11 cellular contexts compared by ENCODE assay signal in genomic region chr1:1419812-1420653, GRCh38. TPM values are rescaled to one million over a fixed set of nuclear protein-coding genes. Genes with fewer than 3 reads are reported as not detected.
DNase-seq lines count a peak whose midpoint lies in the region; ATAC-seq, FAIRE-seq and TF ChIP-seq lines count a peak whose summit lies in the region.
"Had no signal": no experiment of that assay in that cellular context is flagged by ENCODE, and none has a peak within 500 bp of the region (broad histone marks: within the 10 kb centered on the region; RNA-seq: fewer than 3 reads in every experiment).

No MANE protein-coding gene starts in this region.

- no peaks in the 10 kb centered on the region for H3K9me3 ChIP-seq in body of pancreas
- no peaks in the 10 kb centered on the region for H3K9me3 ChIP-seq in small intestine (ENCODE audit: control insufficient read depth, low read depth)

- no peak; a peak in 1 of 4 replicates for TF ChIP-seq CTCF in GM23338 (conservative IDR thresholded peaks at IDR 0.05; ENCODE audit: low read depth in 2 of 2)
- peak in 2 of 7 experiments; percentile 39 to 48 for TF ChIP-seq CTCF in body of pancreas (IDR thresholded peaks at IDR 0.05)

- H3K36me3 ChIP-seq in GM23338 (ENCODE audit: insufficient read depth) (no peaks in the 10 kb centered on the region), body of pancreas (replicated peaks in 1 of 2; ENCODE audit: insufficient read depth in 1 of 2, low read depth in 2 of 2) (no peaks in the 10 kb centered on the region), small intestine (ENCODE audit: control insufficient read depth in 2 of 2, insufficient read depth in 2 of 2, low read length in 2 of 2) (no peaks in the 10 kb centered on the region)

- H2AFZ ChIP-seq in GM23338: peak overlapping the region; percentile 94

- peak overlapping the region; percentile 52; the same call in 2 of the 3 replicates for H3K4me3 Mint-ChIP-seq in GM23338
- no peak overlapping the region for H3K4me3 Mint-ChIP-seq in activated CD4-positive, alpha-beta memory T cell treated with anti-CD3 and anti-CD28 coated beads for 36 hours
- H3K4me3 Mint-ChIP-seq: stimulated activated naive CD8-positive, alpha-beta T cell treated with anti-CD3 and anti-CD28 coated beads, Interleukin-15, Interleukin-2, amounts not matched to agents 100 ng/mL and 50 ng/mL, for 24 hours had no signal

- FAIRE-seq in small intestine (lab: Jason Lieb, UNC): no peak

- H3F3A ChIP-seq in GM23338 (replicated peaks; ENCODE audit: low read depth): 0 out of 2 replicates have a peak, but pooled peaks cover 16% of the 10 kb centered on the region

- intact Hi-C loops in body of pancreas (cut with DNase I): no loop called here
- intact Hi-C loops in activated CD4-positive, alpha-beta memory T cell treated with anti-CD3 and anti-CD28 coated beads for 36 hours (cut with micrococcal nuclease): no loop called here

- H4K20me1 ChIP-seq in GM23338 (replicated peaks; ENCODE audit: insufficient read depth): no peaks in the 10 kb centered on the region

- no peaks in the 10 kb centered on the region for H3K79me2 ChIP-seq in GM23338 (replicated peaks; ENCODE audit: insufficient read depth)

- POLR2A ChIA-PET in activated CD4-positive, alpha-beta memory T cell treated with anti-CD3 and anti-CD28 coated beads for 36 hours (lab: Charles Lee): no interaction called here

- H3K4me1 ChIP-seq in GM23338 (ENCODE audit: insufficient read depth) (peaks cover 25% of the 10 kb centered on the region), body of pancreas (peaks cover 46% of the 10 kb centered on the region), small intestine (ENCODE audit: control insufficient read depth in 2 of 2, insufficient read depth in 1 of 2, low read depth in 1 of 2, low read length in 1 of 2) (no peaks in the 10 kb centered on the region)

- peak overlapping the region; percentile 77 for H3K4me2 ChIP-seq in GM23338

- no peaks in the 10 kb centered on the region for H3K9me2 ChIP-seq in GM23338 (ENCODE audit: insufficient read depth)

- H3K4me1 Mint-ChIP-seq in GM23338: peaks cover 27% of the 10 kb centered on the region
- peaks cover 12% of the 10 kb centered on the region for H3K4me1 Mint-ChIP-seq in activated CD4-positive, alpha-beta memory T cell treated with anti-CD3 and anti-CD28 coated beads for 36 hours (ENCODE audit: low read depth)

- CTCF ChIA-PET in activated CD4-positive, alpha-beta memory T cell treated with anti-CD3 and anti-CD28 coated beads for 36 hours (lab: Charles Lee): no interaction called here

- H3K27me3 Mint-ChIP-seq in GM23338 (ENCODE audit: insufficient read depth, low read depth, poor library complexity): peaks cover 15% of the 10 kb centered on the region
- peaks cover 15% of the 10 kb centered on the region for H3K27me3 Mint-ChIP-seq in activated CD4-positive, alpha-beta memory T cell treated with anti-CD3 and anti-CD28 coated beads for 36 hours

- no peak overlapping the region for H3K27ac ChIP-seq in GM23338 (ENCODE audit: low read depth)
- H3K27ac ChIP-seq in body of pancreas: peak overlapping the region; percentile 2 to 78 (median 70)
- H3K27ac ChIP-seq in small intestine (ENCODE audit: low read depth in 1 of 2, low read length in 1 of 2): peak overlapping the region in 1 of 2 donors; percentile 24

- 9 to 20% methylated on average over 2 to 76 of the region's 112 CpGs for WGBS in body of pancreas, 2 donors
- 11 to 34% (median 19%) methylated on average over 33 to 112 of the region's 112 CpGs for WGBS in small intestine, 3 donors

- no peaks in the 10 kb centered on the region; the same call in 2 of the 3 replicates for H3K9me3 Mint-ChIP-seq in GM23338
- no peaks in the 10 kb centered on the region for H3K9me3 Mint-ChIP-seq in activated CD4-positive, alpha-beta memory T cell treated with anti-CD3 and anti-CD28 coated beads for 36 hours
- H3K9me3 Mint-ChIP-seq: stimulated activated naive CD8-positive, alpha-beta T cell treated with anti-CD3 and anti-CD28 coated beads, Interleukin-15, Interleukin-2, amounts not matched to agents 100 ng/mL and 50 ng/mL, for 24 hours had no signal

- TF ChIP-seq POLR2A in body of pancreas (IDR thresholded peaks at IDR 0.05): peak in 1 of 3 donors; percentile 27

- H3K4me3 ChIP-seq in GM23338 (peak overlapping the region; percentile 50; the same call in 1 of the 2 replicates), body of pancreas (peak overlapping the region in 1 of 2 donors; percentile 10), small intestine (ENCODE audit: low read depth in 1 of 2, low read length in 2 of 2) (peak overlapping the region; percentile 1 to 23)

- H3K27me3 ChIP-seq in GM23338 (ENCODE audit: insufficient read depth) (0 out of 2 replicates have a peak, but pooled peaks cover 2% of the 10 kb centered on the region), body of pancreas (no peaks in the 10 kb centered on the region), small intestine (ENCODE audit: control insufficient read depth in 2 of 2, insufficient read depth in 2 of 2, low read length in 2 of 2) (peaks cover 1 to 10% of the 10 kb centered on the region in 2 donors)

- peak; percentile 40 for ATAC-seq in GM23338
- peak; percentile 75 for ATAC-seq in body of pancreas
- ATAC-seq in HG02571 (IDR thresholded peaks at IDR 0.05; ENCODE audit: unreplicated experiment): no peak

- no peak overlapping the region for H3K27ac Mint-ChIP-seq in GM23338
- H3K27ac Mint-ChIP-seq in activated CD4-positive, alpha-beta memory T cell treated with anti-CD3 and anti-CD28 coated beads for 36 hours: no peak overlapping the region
- H3K27ac Mint-ChIP-seq: stimulated activated naive CD8-positive, alpha-beta T cell treated with anti-CD3 and anti-CD28 coated beads, Interleukin-15, Interleukin-2, amounts not matched to agents 100 ng/mL and 50 ng/mL, for 24 hours had no signal

- peak; percentile 63 for DNase-seq in GM23338 (ENCODE audit: low spot score)
- peak in 3 of 4 donors; percentile 9 to 55 (median 39) for DNase-seq in body of pancreas
- peak; percentile 63 for DNase-seq in islet precursor cell
- DNase-seq in small intestine: no peak
- DNase-seq in NCI-H2107 treated with DMSO at 0.1 percent for 48 hours (lab: John Stamatoyannopoulos, UW; ENCODE audit: unreplicated experiment): no peak
- DNase-seq in activated CD4-positive, alpha-beta memory T cell treated with anti-CD3 and anti-CD28 coated beads for 36 hours: no peak
- no peak for DNase-seq in NCI-H1092 (lab: John Stamatoyannopoulos, UW)
- DNase-seq: NK-92 treated with Interleukin-12 subunit alpha and Interleukin-12 subunit beta, amount 100 ng/mL, for 24 hours had no signal

- no peaks in the 10 kb centered on the region; the same call in 2 of the 3 replicates for H3K36me3 Mint-ChIP-seq in GM23338 (ENCODE audit: low read depth)
- H3K36me3 Mint-ChIP-seq in activated CD4-positive, alpha-beta memory T cell treated with anti-CD3 and anti-CD28 coated beads for 36 hours: no peaks in the 10 kb centered on the region

TF ChIP-seq in GM23338, 12 proteins besides CTCF, POLR2A, EP300 and RAD21 (continues in another document):
- no peak for TF ChIP-seq CREB1 (CRISPR knock-in tag; IDR thresholded peaks at IDR 0.05; ENCODE audit: low read depth)

RNA-seq across cellular contexts. Expression of gene ANKRD65, which starts 1.0 kb away (rescaled TPM):
- 1.7 and 1.8 TPM in 2 replicates for total RNA-seq in GM23338 (2014; rRNA removed; shearing (Covaris generic))
- polyA plus RNA-seq in GM23338 (2016; fragmentation: Nextera tagmentation; extraction: Ambion mirVana) (1.6 and 2.6 TPM in 2 replicates), small intestine (1 to 10 TPM; 1.1 to 1.7 (median 1.4) TPM)
- 10 to 100 TPM; 11.2 to 15.5 TPM for total RNA-seq in body of pancreas
- not detected for total RNA-seq in activated CD4-positive, alpha-beta memory T cell treated with anti-CD3 and anti-CD28 coated beads for 36 hours
- total RNA-seq: mononuclear cell had no signal

RNA-seq across cellular contexts. Expression of gene MRPL20, which starts 12.9 kb away (rescaled TPM):
- 158 and 173 TPM in 2 replicates for total RNA-seq in GM23338 (2014; rRNA removed; shearing (Covaris generic))
- polyA plus RNA-seq in GM23338 (2016; fragmentation: Nextera tagmentation; extraction: Ambion mirVana) (319 and 344 TPM in 2 replicates), small intestine (100 to 1,000 TPM; 162 to 221 (median 172) TPM)
- total RNA-seq in body of pancreas: 10 to 100 TPM; 72.8 to 85.9 TPM
- total RNA-seq in activated CD4-positive, alpha-beta memory T cell treated with anti-CD3 and anti-CD28 coated beads for 36 hours: 100 to 1,000 TPM; 122 to 123 TPM

RNA-seq across cellular contexts. Expression of gene VWA1, which starts 15.5 kb away (rescaled TPM):
- total RNA-seq in GM23338 (2014; rRNA removed; shearing (Covaris generic)): 21.9 and 31.5 TPM in 2 replicates
- polyA plus RNA-seq in GM23338 (2016; fragmentation: Nextera tagmentation; extraction: Ambion mirVana) (7.2 and 7.9 TPM in 2 replicates), small intestine (10 to 100 TPM in 1 of 3 donors, 1 to 10 TPM in 1, under 1 TPM in 1; 0.67 to 12.7 (median 1.1) TPM)
- 10 to 100 TPM; 47.1 to 55.5 TPM for total RNA-seq in body of pancreas
- under 1 TPM; 0.69 to 0.92 TPM for total RNA-seq in activated CD4-positive, alpha-beta memory T cell treated with anti-CD3 and anti-CD28 coated beads for 36 hours

RNA-seq across cellular contexts. Expression of gene CCNL2, which starts 20.9 kb away (rescaled TPM):
- 146 and 147 TPM in 2 replicates for total RNA-seq in GM23338 (2014; rRNA removed; shearing (Covaris generic))
- polyA plus RNA-seq in GM23338 (2016; fragmentation: Nextera tagmentation; extraction: Ambion mirVana) (99.4 and 115 TPM in 2 replicates), small intestine (100 to 1,000 TPM in 2 of 3 donors, 10 to 100 TPM in 1; 71.9 to 222 (median 175) TPM)
- 100 to 1,000 TPM; 225 to 246 TPM for total RNA-seq in body of pancreas
- total RNA-seq in activated CD4-positive, alpha-beta memory T cell treated with anti-CD3 and anti-CD28 coated beads for 36 hours: 100 to 1,000 TPM in 1 of 2 experiments, 10 to 100 TPM in 1; 96.0 to 108 TPM

RNA-seq across cellular contexts. Expression of gene ATAD3C, which starts 29.5 kb away (rescaled TPM):
- total RNA-seq in GM23338 (2014; rRNA removed; shearing (Covaris generic)): 0.45 and 1.2 TPM in 2 replicates
- polyA plus RNA-seq in GM23338 (2016; fragmentation: Nextera tagmentation; extraction: Ambion mirVana) (1.1 and 1.3 TPM in 2 replicates), small intestine (under 1 TPM in 2 of 3 donors, not detected in 1; 0.27 to 0.66 TPM)
- 1 to 10 TPM; 1.6 to 2.3 TPM for total RNA-seq in body of pancreas
- total RNA-seq in activated CD4-positive, alpha-beta memory T cell treated with anti-CD3 and anti-CD28 coated beads for 36 hours: 1 to 10 TPM; 1.2 to 1.7 TPM

Comparison
In these comparisons a context has a peak if more than half of its experiments do, and no peak if none do; other contexts are left out.
1. DNase-seq: peak in GM23338 (single experiment), body of pancreas (3 of 4) and islet precursor cell (single experiment); none in small intestine (single experiment), NCI-H2107 treated with DMSO at 0.1 percent for 48 hours (single experiment), activated CD4-positive, alpha-beta memory T cell treated with anti-CD3 and anti-CD28 coated beads for 36 hours (single experiment) and NCI-H1092 (single experiment).
2. RNA of gene VWA1, which starts 15.5 kb away (total RNA-seq): 47.1 to 55.5 TPM in body of pancreas and 21.9 to 31.5 TPM in GM23338; 0.69 to 0.92 TPM in activated CD4-positive, alpha-beta memory T cell treated with anti-CD3 and anti-CD28 coated beads for 36 hours; every median in the first group is over 10 times any median in the second.